ENCODE assay signal across 27 cellular contexts in the genomic region with DNA sequence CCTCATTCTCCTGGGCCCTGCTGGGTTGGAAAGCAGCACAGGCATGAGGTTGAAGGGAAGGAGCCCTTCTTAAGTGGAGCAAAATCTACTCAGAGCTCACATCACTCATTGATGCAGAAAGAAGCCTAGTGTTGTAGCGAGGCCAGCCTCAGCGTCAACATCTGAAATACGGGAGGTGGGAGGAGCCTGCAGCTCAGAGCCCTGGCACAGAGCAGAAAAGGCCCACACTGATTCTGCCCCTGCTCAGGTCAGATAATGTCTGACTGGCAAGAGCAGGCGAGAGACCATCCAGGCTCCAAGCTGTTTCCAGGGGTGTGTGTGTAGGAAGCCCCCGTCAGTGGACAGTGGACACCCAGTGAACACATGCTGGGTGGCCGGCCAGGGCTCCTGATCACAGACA.
"Had no signal": no experiment of that assay in that cellular context is flagged by ENCODE, and none has a peak within 500 bp of the region (broad histone marks: within the 10 kb centered on the region; RNA-seq: fewer than 3 reads in every experiment).

No MANE protein-coding gene starts in this region.

- FAIRE-seq: colon, endometrium, endothelial cell of umbilical vein, frontal cortex had no signal

- H3K36me3 ChIP-seq: colonic mucosa, esophagus muscularis mucosa, esophagus squamous epithelium, gastrocnemius medialis, gastroesophageal sphincter, heart left ventricle had no signal

- H3K27ac ChIP-seq: colonic mucosa, coronary artery, dorsolateral prefrontal cortex, epithelial cell of prostate, esophagus muscularis mucosa, esophagus squamous epithelium, foreskin keratinocyte, gastrocnemius medialis, gastroesophageal sphincter, heart left ventricle had no signal

- H3K4me3 Mint-ChIP-seq: dendritic cell treated with granulocyte-macrophage colony-stimulating factor and Interleukin-4, amounts not matched to agents 40 ng/mL and 50 ng/mL, for 4 days; effector memory CD8-positive, alpha-beta T cell; endodermal cell had no signal

- H3K4me3 ChIP-seq: colonic mucosa, coronary artery, dorsolateral prefrontal cortex, esophagus muscularis mucosa, esophagus squamous epithelium, gastrocnemius medialis, gastroesophageal sphincter, heart left ventricle had no signal

- H3K4me1 ChIP-seq: colonic mucosa, esophagus muscularis mucosa, esophagus squamous epithelium, foreskin keratinocyte, gastrocnemius medialis, gastroesophageal sphincter, heart left ventricle had no signal

- H3K4me1 Mint-ChIP-seq: endodermal cell had no signal

- H3K27me3 Mint-ChIP-seq: dendritic cell treated with granulocyte-macrophage colony-stimulating factor and Interleukin-4, amounts not matched to agents 40 ng/mL and 50 ng/mL, for 4 days; effector memory CD8-positive, alpha-beta T cell had no signal

- H3K27me3 ChIP-seq: colonic mucosa, dorsolateral prefrontal cortex, esophagus muscularis mucosa, esophagus squamous epithelium, foreskin keratinocyte, gastrocnemius medialis, gastroesophageal sphincter, heart left ventricle had no signal

- H3K9me3 Mint-ChIP-seq: endodermal cell had no signal

- H3K9me3 ChIP-seq: colonic mucosa, esophagus muscularis mucosa, esophagus squamous epithelium, gastrocnemius medialis, gastroesophageal sphincter, heart left ventricle had no signal

- ATAC-seq: effector memory CD8-positive, alpha-beta T cell; esophagus mucosa; foreskin keratinocyte; gastrocnemius medialis; gastroesophageal sphincter; heart left ventricle had no signal

- H3K27ac Mint-ChIP-seq: dendritic cell treated with granulocyte-macrophage colony-stimulating factor and Interleukin-4, amounts not matched to agents 40 ng/mL and 50 ng/mL, for 4 days; effector memory CD8-positive, alpha-beta T cell; endodermal cell had no signal

- DNase-seq: colonic mucosa; cortex of kidney; dermis blood vessel endothelial cell; dorsolateral prefrontal cortex; effector CD4-positive, alpha-beta T cell; effector CD8-positive, alpha-beta T cell; effector memory CD4-positive, alpha-beta T cell; effector memory CD8-positive, alpha-beta T cell; endodermal cell; erythroblast; esophagus squamous epithelium; foreskin fibroblast; foreskin keratinocyte; foreskin melanocyte; gastrocnemius medialis; glutamatergic neuron; heart left ventricle had no signal
